ENCODE assay signal across 8 cellular contexts in the genomic region with DNA sequence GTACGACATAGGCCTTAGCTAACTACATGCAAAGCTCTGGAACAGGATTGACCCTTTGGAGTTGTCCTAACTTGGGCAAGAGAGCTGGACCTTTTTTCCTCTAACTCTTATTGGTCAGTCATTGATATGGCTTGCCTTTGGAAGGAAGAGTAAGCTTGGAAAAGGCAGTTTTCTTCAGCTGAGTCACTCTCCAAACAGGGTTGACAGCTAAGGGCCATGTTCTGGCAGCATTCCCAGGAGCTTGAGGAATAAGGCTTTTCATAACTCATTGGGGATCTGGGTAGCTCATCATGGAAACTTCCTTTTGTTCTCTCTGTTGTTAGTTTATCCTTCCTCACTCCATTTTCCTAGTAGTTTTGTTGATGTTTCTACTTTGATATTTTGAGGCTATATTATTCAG. TPM values are rescaled to one million over a fixed set of nuclear protein-coding genes. Genes with fewer than 3 reads are reported as not detected.
DNase-seq lines count a peak whose midpoint lies in the region; ATAC-seq, FAIRE-seq and TF ChIP-seq lines count a peak whose summit lies in the region.
"Had no signal": no experiment of that assay in that cellular context is flagged by ENCODE, and none has a peak within 500 bp of the region (broad histone marks: within the 10 kb centered on the region; RNA-seq: fewer than 3 reads in every experiment).

No MANE protein-coding gene starts in this region.

- no peak overlapping the region for H3K27ac Mint-ChIP-seq in activated T-cell treated with anti-CD3 and anti-CD28 coated beads, Interleukin-2, amount 50 U/mL, for 72 hours
- H3K27ac Mint-ChIP-seq: activated CD4-positive, alpha-beta memory T cell treated with anti-CD3 and anti-CD28 coated beads for 36 hours had no signal

- ATAC-seq in upper lobe of left lung (ENCODE audit: low FRiP score in 2 of 2) (peak; percentile 70 to 86), GM18520 (IDR thresholded peaks at IDR 0.05; ENCODE audit: unreplicated experiment) (no peak)
- no peak for ATAC-seq in activated T-cell treated with anti-CD3 and anti-CD28 coated beads, Interleukin-2, amount 50 U/mL, for 72 hours (replicated peaks in 1 of 2)

- no peak for TF ChIP-seq CTCF in upper lobe of left lung (IDR thresholded peaks at IDR 0.05)

- peaks cover 5% of the 10 kb centered on the region for H3K4me1 Mint-ChIP-seq in activated T-cell treated with anti-CD3 and anti-CD28 coated beads, Interleukin-2, amount 50 U/mL, for 72 hours (ENCODE audit: low read depth)

- H3K27me3 ChIP-seq in adipocyte (replicated peaks; ENCODE audit: control insufficient read depth, insufficient read depth, low read length) (no peaks in the 10 kb centered on the region), upper lobe of left lung (no peaks in the 10 kb centered on the region)

- H3K36me3 Mint-ChIP-seq in activated T-cell treated with anti-CD3 and anti-CD28 coated beads, Interleukin-2, amount 50 U/mL, for 72 hours (ENCODE audit: insufficient read depth in 2 of 2): peaks cover 4 to 6% of the 10 kb centered on the region in 2 donors

- TF ChIP-seq EP300 in upper lobe of left lung (IDR thresholded peaks at IDR 0.05): peak in 1 of 4 donors; percentile 8

- H3K9me3 ChIP-seq in adipocyte (ENCODE audit: control insufficient read depth, low read length) (peaks cover 3% of the 10 kb centered on the region), upper lobe of left lung (no peaks in the 10 kb centered on the region)

- H3K27me3 Mint-ChIP-seq in activated T-cell treated with anti-CD3 and anti-CD28 coated beads, Interleukin-2, amount 50 U/mL, for 72 hours (ENCODE audit: low read depth): peaks cover 6% of the 10 kb centered on the region
- H3K27me3 Mint-ChIP-seq: activated CD4-positive, alpha-beta memory T cell treated with anti-CD3 and anti-CD28 coated beads for 36 hours had no signal

- H3K27ac ChIP-seq in upper lobe of left lung: peak overlapping the region in 3 of 4 donors; percentile 24 to 52 (median 32)

- FAIRE-seq in HTR-8/SVneo (lab: Jason Lieb, UNC) (peak; percentile 38), islet of Langerhans (lab: Jason Lieb, UNC) (peak; percentile 95)

- H3K4me3 Mint-ChIP-seq in activated T-cell treated with anti-CD3 and anti-CD28 coated beads, Interleukin-2, amount 50 U/mL, for 72 hours: no peak overlapping the region
- H3K4me3 Mint-ChIP-seq: activated CD4-positive, alpha-beta memory T cell treated with anti-CD3 and anti-CD28 coated beads for 36 hours had no signal

- H3K4me3 ChIP-seq in adipocyte (ENCODE audit: low read length): no peak overlapping the region
- H3K4me3 ChIP-seq in upper lobe of left lung: no peak overlapping the region

- no peak for TF ChIP-seq POLR2A in upper lobe of left lung (IDR thresholded peaks at IDR 0.05)

- H3K9me3 Mint-ChIP-seq in activated T-cell treated with anti-CD3 and anti-CD28 coated beads, Interleukin-2, amount 50 U/mL, for 72 hours: peaks cover 5 to 6% of the 10 kb centered on the region in 2 donors

- H3K4me1 ChIP-seq in adipocyte (ENCODE audit: control insufficient read depth, insufficient read depth, low read length) (peaks cover 14% of the 10 kb centered on the region), upper lobe of left lung (peaks cover 0 to 10% (median 3%) of the 10 kb centered on the region in 4 donors)

- no peaks in the 10 kb centered on the region for H3K36me3 ChIP-seq in adipocyte (ENCODE audit: control insufficient read depth, insufficient read depth, low read length, severe bottlenecking)
- no peaks in the 10 kb centered on the region for H3K36me3 ChIP-seq in upper lobe of left lung

- WGBS in upper lobe of left lung, 2 donors: 50 to 75% methylated on average over 1 of the region's 1 CpG

- peak overlapping the region; percentile 36 for H3K9ac ChIP-seq in adipocyte (ENCODE audit: low read length)

- DNase-seq in HTR-8/SVneo (ENCODE audit: insufficient read length, low spot score): peak; percentile 69
- DNase-seq in adipocyte (ENCODE audit: low read depth): peak; percentile 94
- DNase-seq in upper lobe of left lung: peak in 1 of 2 donors; percentile 92
- DNase-seq in 8988T: no peak
- no peak for DNase-seq in activated T-cell treated with anti-CD3 and anti-CD28 coated beads, Interleukin-2, amount 50 U/mL, for 72 hours
- DNase-seq: activated CD4-positive, alpha-beta memory T cell treated with anti-CD3 and anti-CD28 coated beads for 36 hours had no signal

RNA-seq across cellular contexts. Expression of a gene that starts 14.5 kb away (rescaled TPM):
- 100 to 1,000 TPM in 1 of 6 donors, 10 to 100 TPM in 5; 30.4 to 164 (median 84.6) TPM for total RNA-seq in upper lobe of left lung
- 1 to 10 TPM; 2.6 to 3.3 TPM for total RNA-seq in activated T-cell treated with anti-CD3 and anti-CD28 coated beads, Interleukin-2, amount 50 U/mL, for 72 hours

Comparison
In these comparisons a context has a peak if more than half of its experiments do, and no peak if none do; other contexts are left out.
1. DNase-seq: peak in HTR-8/SVneo (single experiment) and adipocyte (single experiment); none in 8988T (single experiment) and activated T-cell treated with anti-CD3 and anti-CD28 coated beads, Interleukin-2, amount 50 U/mL, for 72 hours (0 of 2).
2. ATAC-seq: peak in upper lobe of left lung (2 of 2); none in GM18520 (single experiment) and activated T-cell treated with anti-CD3 and anti-CD28 coated beads, Interleukin-2, amount 50 U/mL, for 72 hours (0 of 2).
3. RNA of a gene that starts 14.5 kb away (total RNA-seq): 30.4 to 164 TPM in upper lobe of left lung; 2.6 to 3.3 TPM in activated T-cell treated with anti-CD3 and anti-CD28 coated beads, Interleukin-2, amount 50 U/mL, for 72 hours; every median in the first group is over 4 times any median in the second.